In genomic region chr12:57846285-57846576, GRCh38 we compare ENCODE assay signal across 7 cellular contexts. TPM values are rescaled to one million over a fixed set of nuclear protein-coding genes. Genes with fewer than 3 reads are reported as not detected.
DNase-seq lines count a peak whose midpoint lies in the region; ATAC-seq and TF ChIP-seq lines count a peak whose summit lies in the region.

No MANE protein-coding gene starts in this region.

- peaks cover 43% of the 10 kb centered on the region for H4K20me1 ChIP-seq in hepatocyte (ENCODE audit: insufficient read depth, poor library complexity, severe bottlenecking)

- peak overlapping the region; percentile 99 for H3K27ac ChIP-seq in hepatocyte

- TF ChIP-seq CTCF in hepatocyte (IDR thresholded peaks at IDR 0.05; ENCODE audit: poor library complexity) = no peak

- no peaks in the 10 kb centered on the region for H3K9me3 ChIP-seq in hepatocyte (ENCODE audit: low read depth)

- 0% methylated on average over 20 of the region's 26 CpGs for WGBS in hepatocyte (ENCODE audit: low lambda C conversion rate, missing lambda C conversion rate)

- H3K9me2 ChIP-seq in hepatocyte (replicated peaks; ENCODE audit: insufficient read depth) = no peaks in the 10 kb centered on the region

- H3K4me1 Mint-ChIP-seq in activated naive CD4-positive, alpha-beta T cell treated with anti-CD3 and anti-CD28 coated beads, Interleukin-2, amount 10 ng/mL, durations not matched to agents 7 days and 5 days = peaks cover 44% of the 10 kb centered on the region

- H3K4me3 ChIP-seq in hepatocyte = peak overlapping the region; percentile 95

- H3K27ac Mint-ChIP-seq in activated naive CD4-positive, alpha-beta T cell treated with anti-CD3 and anti-CD28 coated beads, Interleukin-2, amount 10 ng/mL, durations not matched to agents 7 days and 5 days = peak overlapping the region; percentile 81

- peak overlapping the region; percentile 91 for H3K4me2 ChIP-seq in hepatocyte

- no peak for DNase-seq in activated naive CD4-positive, alpha-beta T cell treated with anti-CD3 and anti-CD28 coated beads, Interleukin-2, amount 10 ng/mL, durations not matched to agents 7 days and 5 days
- no peak for DNase-seq in hepatocyte (ENCODE audit: low spot score)
- DNase-seq in stimulated activated naive CD8-positive, alpha-beta T cell treated with anti-CD3 and anti-CD28 coated beads, Interleukin-15, Interleukin-2, amounts not matched to agents 100 U/mL and 50 U/mL, for 24 hours = no peak
- DNase-seq in NCI-H187 (lab: John Stamatoyannopoulos, UW) = no peak
- no peak for DNase-seq in DMS114 treated with DMSO at 0.1 percent for 48 hours (lab: John Stamatoyannopoulos, UW; ENCODE audit: unreplicated experiment)

- ATAC-seq in GM19463 (IDR thresholded peaks at IDR 0.05; ENCODE audit: unreplicated experiment) (peak; percentile 5), HG03175 (IDR thresholded peaks at IDR 0.05; ENCODE audit: unreplicated experiment) (peak; percentile 4)
- ATAC-seq in stimulated activated naive CD8-positive, alpha-beta T cell treated with anti-CD3 and anti-CD28 coated beads, Interleukin-15, Interleukin-2, amounts not matched to agents 100 U/mL and 50 U/mL, for 24 hours = peak; percentile 1

- peak overlapping the region; percentile 82 for H2AFZ ChIP-seq in hepatocyte

- H3K27me3 Mint-ChIP-seq in activated naive CD4-positive, alpha-beta T cell treated with anti-CD3 and anti-CD28 coated beads, Interleukin-2, amount 10 ng/mL, durations not matched to agents 7 days and 5 days = peaks cover 40% of the 10 kb centered on the region

- no peaks in the 10 kb centered on the region for H3K9me3 Mint-ChIP-seq in activated naive CD4-positive, alpha-beta T cell treated with anti-CD3 and anti-CD28 coated beads, Interleukin-2, amount 10 ng/mL, durations not matched to agents 7 days and 5 days

- no peaks in the 10 kb centered on the region for H3K36me3 ChIP-seq in hepatocyte (replicated peaks; ENCODE audit: insufficient read depth, low read depth)

- CTCF ChIA-PET in activated naive CD4-positive, alpha-beta T cell treated with anti-CD3 and anti-CD28 coated beads, Interleukin-2, amount 10 ng/mL, durations not matched to agents 7 days and 5 days (lab: Charles Lee) = interaction anchor here (1.4 to 7.7 kb wide), 3 partner anchors 10 to 58 kb away, joined by 4 to 51 read pairs (median 10); no protein-coding TSS in a partner anchor

- no peaks in the 10 kb centered on the region for H3K27me3 ChIP-seq in hepatocyte

- H3K36me3 Mint-ChIP-seq in activated naive CD4-positive, alpha-beta T cell treated with anti-CD3 and anti-CD28 coated beads, Interleukin-2, amount 10 ng/mL, durations not matched to agents 7 days and 5 days = peaks cover 14% of the 10 kb centered on the region

- H3K79me2 ChIP-seq in hepatocyte = peaks cover 52% of the 10 kb centered on the region

- peaks cover 32% of the 10 kb centered on the region for H3K4me1 ChIP-seq in hepatocyte (ENCODE audit: insufficient read depth)

- H3K4me3 Mint-ChIP-seq in activated naive CD4-positive, alpha-beta T cell treated with anti-CD3 and anti-CD28 coated beads, Interleukin-2, amount 10 ng/mL, durations not matched to agents 7 days and 5 days = peak overlapping the region; percentile 84

RNA-seq across cellular contexts. Expression of gene CTDSP2, which starts 0.3 kb away (rescaled TPM):
- 96.8 and 107 TPM in 2 replicates for total RNA-seq in hepatocyte
- polyA plus RNA-seq in hepatocyte = 59.3 and 75.9 TPM in 2 replicates

RNA-seq across cellular contexts. Expression of gene AVIL, which starts 27.7 kb away (rescaled TPM):
- total RNA-seq in hepatocyte = 1.0 and 2.4 TPM in 2 replicates
- 0.93 and 1.3 TPM in 2 replicates for polyA plus RNA-seq in hepatocyte
